33 cellular contexts compared by ENCODE assay signal in the genomic region with DNA sequence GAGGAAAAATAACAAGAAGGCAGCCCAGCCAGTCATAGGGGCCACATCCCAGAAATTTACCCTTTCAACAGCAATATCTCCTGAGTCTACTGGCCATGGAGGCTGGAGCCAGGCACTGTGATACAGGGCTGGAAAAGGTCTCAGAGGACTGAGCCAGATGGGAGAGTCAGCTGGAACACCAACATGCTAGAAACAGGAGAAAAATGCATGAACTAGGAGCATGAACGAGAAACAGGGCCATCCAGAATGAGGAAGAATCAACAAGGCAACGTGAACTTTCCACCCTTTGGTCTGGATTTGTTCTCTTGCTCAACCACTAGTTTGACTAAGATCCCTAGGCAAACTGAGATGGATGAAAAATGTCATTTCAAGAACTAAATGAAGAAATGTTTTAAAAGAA. TPM values are rescaled to one million over a fixed set of nuclear protein-coding genes. Genes with fewer than 3 reads are reported as not detected.
DNase-seq lines count a peak whose midpoint lies in the region; ATAC-seq and TF ChIP-seq lines count a peak whose summit lies in the region.
"Had no signal": no experiment of that assay in that cellular context is flagged by ENCODE, and none has a peak within 500 bp of the region (broad histone marks: within the 10 kb centered on the region; RNA-seq: fewer than 3 reads in every experiment).

No MANE protein-coding gene starts in this region.

- intact Hi-C loops in body of pancreas (cut with DNase I) = no loop called here
- intact Hi-C loops in heart left ventricle (cut with DNase I) = no loop called here
- intact Hi-C loops in tibial artery (cut with DNase I; ENCODE audit: low total_unique reads) = no loop called here

- H3K36me3 ChIP-seq in body of pancreas (replicated peaks in 1 of 2; ENCODE audit: insufficient read depth in 1 of 2, low read depth in 2 of 2) = no peaks in the 10 kb centered on the region
- H3K36me3 ChIP-seq in heart left ventricle = peaks cover 0 to 19% (median 0%) of the 10 kb centered on the region in 9 donors
- H3K36me3 ChIP-seq in liver (ENCODE audit: control insufficient read depth in 4 of 4, insufficient read depth in 3 of 4, low read depth in 1 of 4, low read length in 3 of 4) = peaks cover 7 to 31% (median 12%) of the 10 kb centered on the region in 4 donors
- peaks cover 0 to 11% (median 9%) of the 10 kb centered on the region in 3 donors for H3K36me3 ChIP-seq in tibial artery
- H3K36me3 ChIP-seq: BE2C had no signal

- peak; percentile 62 to 64 for TF ChIP-seq RAD21 in liver (IDR thresholded peaks at IDR 0.05)

- WGBS in body of pancreas, 2 donors = 56 to 67% methylated on average over 2 of the region's 2 CpGs
- whole genome bisulfite sequencing in heart left ventricle, 4 donors = 54 to 71% (median 57%) methylated on average over 2 of the region's 2 CpGs
- 28% methylated on average over 2 of the region's 2 CpGs for WGBS in liver

- H3K36me3 Mint-ChIP-seq in chondrocyte (ENCODE audit: low read depth) = no peaks in the 10 kb centered on the region
- H3K36me3 Mint-ChIP-seq: CD8-positive, alpha-beta memory T cell; natural killer cell treated with Interleukin-12 subunit alpha and Interleukin-12 subunit beta and Interleukin-15 and Interleukin-18, amount 100 ng/mL, for 72 hours had no signal

- H3K9me3 ChIP-seq in body of pancreas = no peaks in the 10 kb centered on the region
- peaks cover 0 to 21% (median 9%) of the 10 kb centered on the region in 12 donors for H3K9me3 ChIP-seq in heart left ventricle
- H3K9me3 ChIP-seq in liver (ENCODE audit: control insufficient read depth in 4 of 4, low read length in 3 of 4) = peaks cover 0 to 6% (median 0%) of the 10 kb centered on the region in 4 donors
- peaks cover 0 to 9% (median 6%) of the 10 kb centered on the region in 3 donors for H3K9me3 ChIP-seq in tibial artery
- H3K9me3 ChIP-seq: adrenal gland, BE2C had no signal

- TF ChIP-seq CTCF in body of pancreas (IDR thresholded peaks at IDR 0.05) (no peak), heart left ventricle (IDR thresholded peaks at IDR 0.05) (no peak), liver (IDR thresholded peaks at IDR 0.05; ENCODE audit: low read depth, low read length, missing input control) (no peak), tibial artery (IDR thresholded peaks at IDR 0.05) (no peak), chondrocyte (IDR thresholded peaks at IDR 0.05) (no peak)

- DNase-seq in body of pancreas (peak in 2 of 4 donors; percentile 15 to 31), heart left ventricle (peak in 2 of 5 donors; percentile 35 to 49), tibial artery (peak; percentile 78 to 84), chondrocyte (ENCODE audit: low spot score) (no peak), hepatic stellate cell (ENCODE audit: low spot score) (no peak)
- DNase-seq in stimulated activated CD8-positive, alpha-beta memory T cell treated with anti-CD3 and anti-CD28 coated beads, Interleukin-4, amount 100 ng/mL, for 48 hours = no peak
- DNase-seq: activated CD4-positive, alpha-beta T cell treated with anti-CD3 and anti-CD28 coated beads for 1 hour; activated CD8-positive, alpha-beta memory T cell treated with anti-CD3 and anti-CD28 coated beads, Interleukin-2, amount 50 U/mL, for 48 hours; activated CD8-positive, alpha-beta T cell treated with anti-CD3 and anti-CD28 coated beads for 36 hours; activated naive CD4-positive, alpha-beta T cell treated with Interleukin-2 at 50 U/mL for 16 hours; BE2C; CD8-positive, alpha-beta memory T cell; DMS 273 treated with DMSO at 0.1 percent for 48 hours; effector CD8-positive, alpha-beta T cell; EL; KG1; mucosa of descending colon; NCI-H1105 treated with DMSO at 0.1 percent for 48 hours; NCI-H2029; NCI-H2227 treated with DMSO at 0.1 percent for 48 hours; NCI-H526; occipital lobe; SHP77 treated with DMSO at 0.1 percent for 48 hours; stimulated activated naive CD8-positive, alpha-beta T cell treated with anti-CD3 and anti-CD28 coated beads, Interleukin-15, amount 100 ng/mL, for 72 hours; transverse colon had no signal

- no peaks in the 10 kb centered on the region for H3K27me3 ChIP-seq in body of pancreas
- no peaks in the 10 kb centered on the region for H3K27me3 ChIP-seq in heart left ventricle
- no peaks in the 10 kb centered on the region for H3K27me3 ChIP-seq in liver (ENCODE audit: control insufficient read depth in 4 of 4, insufficient read depth in 4 of 4, low read length in 3 of 4)
- H3K27me3 ChIP-seq in tibial artery = no peaks in the 10 kb centered on the region
- H3K27me3 ChIP-seq: adrenal gland, BE2C, transverse colon had no signal

- H3K4me1 ChIP-seq in body of pancreas = no peaks in the 10 kb centered on the region
- peaks cover 0 to 28% (median 0%) of the 10 kb centered on the region in 12 donors for H3K4me1 ChIP-seq in heart left ventricle
- H3K4me1 ChIP-seq in liver (ENCODE audit: control insufficient read depth in 4 of 4, insufficient read depth in 4 of 4, low read length in 3 of 4) = peaks cover 2 to 12% (median 6%) of the 10 kb centered on the region in 4 donors
- peaks cover 0 to 36% (median 0%) of the 10 kb centered on the region in 4 donors for H3K4me1 ChIP-seq in tibial artery
- H3K4me1 ChIP-seq: BE2C, transverse colon had no signal

- no peaks in the 10 kb centered on the region for H3K4me1 Mint-ChIP-seq in chondrocyte (ENCODE audit: low read depth)
- H3K4me1 Mint-ChIP-seq: CD8-positive, alpha-beta memory T cell; stimulated activated naive CD8-positive, alpha-beta T cell treated with anti-CD3 and anti-CD28 coated beads, Interleukin-15, amount 100 ng/mL, for 72 hours had no signal

- peak; percentile 21 for ATAC-seq in body of pancreas
- peak; percentile 52 to 90 (median 80) for ATAC-seq in heart left ventricle
- ATAC-seq in HG03342 (IDR thresholded peaks at IDR 0.05; ENCODE audit: unreplicated experiment) = no peak
- ATAC-seq: activated CD8-positive, alpha-beta T cell treated with anti-CD3 and anti-CD28 coated beads for 36 hours; mucosa of descending colon; natural killer cell treated with Interleukin-12 subunit alpha and Interleukin-12 subunit beta and Interleukin-15 and Interleukin-18, amount 100 ng/mL, for 72 hours; Panc1; stimulated activated naive CD8-positive, alpha-beta T cell treated with anti-CD3 and anti-CD28 coated beads, Interleukin-15, amount 100 ng/mL, for 72 hours had no signal

- peaks cover 20% of the 10 kb centered on the region for H3K9me3 Mint-ChIP-seq in chondrocyte (ENCODE audit: low read depth)
- H3K9me3 Mint-ChIP-seq: activated T-helper 1 cell treated with anti-CD3 and anti-CD28 coated beads, Interleukin-12 subunit alpha, Interleukin-12 subunit beta, Interleukin-2, Interleukin-4 antibody, amounts not matched to agents 30 ng/mL and 10 ng/mL and 1 ng/mL, durations not matched to agents 14 hours and 24 hours and 36 hours; T-helper 2 cell treated with Interferon-gamma antibody and Interleukin-4, amounts not matched to agents 5 μg/mL and 100 μg/mL, for 36 hours had no signal

- H3K4me3 ChIP-seq in body of pancreas (no peak overlapping the region), heart left ventricle (no peak overlapping the region), liver (ENCODE audit: low read depth in 1 of 3, low read length in 3 of 3) (no peak overlapping the region), tibial artery (no peak overlapping the region)
- H3K4me3 ChIP-seq: adrenal gland, mucosa of descending colon, smooth muscle cell, transverse colon had no signal

- no peak overlapping the region for H3K4me3 Mint-ChIP-seq in chondrocyte (ENCODE audit: unreplicated experiment)
- H3K4me3 Mint-ChIP-seq: activated CD8-positive, alpha-beta T cell treated with anti-CD3 and anti-CD28 coated beads for 36 hours; activated T-helper 1 cell treated with anti-CD3 and anti-CD28 coated beads, Interleukin-12 subunit alpha, Interleukin-12 subunit beta, Interleukin-2, Interleukin-4 antibody, amounts not matched to agents 30 ng/mL and 10 ng/mL and 1 ng/mL, durations not matched to agents 14 hours and 24 hours and 36 hours; CD8-positive, alpha-beta memory T cell; natural killer cell treated with Interleukin-12 subunit alpha and Interleukin-12 subunit beta and Interleukin-15 and Interleukin-18, amount 100 ng/mL, for 72 hours; stimulated activated naive CD8-positive, alpha-beta T cell treated with anti-CD3 and anti-CD28 coated beads, Interleukin-15, amount 100 ng/mL, for 72 hours; T-helper 2 cell treated with Interferon-gamma antibody and Interleukin-4, amounts not matched to agents 5 μg/mL and 100 μg/mL, for 36 hours had no signal

- no peak overlapping the region for H3K9ac ChIP-seq in liver (ENCODE audit: low read depth in 1 of 2, low read length in 2 of 2)

- peaks cover 3% of the 10 kb centered on the region for H3K27me3 Mint-ChIP-seq in chondrocyte (ENCODE audit: low read depth)
- H3K27me3 Mint-ChIP-seq: activated CD8-positive, alpha-beta T cell treated with anti-CD3 and anti-CD28 coated beads for 36 hours; CD8-positive, alpha-beta memory T cell; natural killer cell treated with Interleukin-12 subunit alpha and Interleukin-12 subunit beta and Interleukin-15 and Interleukin-18, amount 100 ng/mL, for 72 hours; stimulated activated naive CD8-positive, alpha-beta T cell treated with anti-CD3 and anti-CD28 coated beads, Interleukin-15, amount 100 ng/mL, for 72 hours had no signal

- TF ChIP-seq POLR2A in body of pancreas (IDR thresholded peaks at IDR 0.05) (no peak), heart left ventricle (IDR thresholded peaks at IDR 0.05) (no peak)

- no peak overlapping the region for H3K27ac Mint-ChIP-seq in chondrocyte (ENCODE audit: unreplicated experiment)
- H3K27ac Mint-ChIP-seq: activated CD8-positive, alpha-beta T cell treated with anti-CD3 and anti-CD28 coated beads for 36 hours; activated T-helper 1 cell treated with anti-CD3 and anti-CD28 coated beads, Interleukin-12 subunit alpha, Interleukin-12 subunit beta, Interleukin-2, Interleukin-4 antibody, amounts not matched to agents 30 ng/mL and 10 ng/mL and 1 ng/mL, durations not matched to agents 14 hours and 24 hours and 36 hours; CD8-positive, alpha-beta memory T cell; natural killer cell treated with Interleukin-12 subunit alpha and Interleukin-12 subunit beta and Interleukin-15 and Interleukin-18, amount 100 ng/mL, for 72 hours; stimulated activated naive CD8-positive, alpha-beta T cell treated with anti-CD3 and anti-CD28 coated beads, Interleukin-15, amount 100 ng/mL, for 72 hours; T-helper 2 cell treated with Interferon-gamma antibody and Interleukin-4, amounts not matched to agents 5 μg/mL and 100 μg/mL, for 36 hours had no signal

- H3K27ac ChIP-seq in body of pancreas = no peak overlapping the region
- peak overlapping the region in 3 of 12 donors; percentile 4 to 25 (median 25) for H3K27ac ChIP-seq in heart left ventricle
- H3K27ac ChIP-seq in liver (ENCODE audit: low read depth in 1 of 2, low read length in 2 of 2) = peak overlapping the region; percentile 84 to 87
- H3K27ac ChIP-seq in tibial artery = peak overlapping the region in 1 of 2 donors; percentile 45
- H3K27ac ChIP-seq: transverse colon had no signal

TF ChIP-seq in liver, 16 proteins besides CTCF, POLR2A, EP300 and RAD21 (continues in another document):
- TF ChIP-seq SP1 (IDR thresholded peaks at IDR 0.05) = peak; percentile 66
- TF ChIP-seq HNF4G (IDR thresholded peaks at IDR 0.05) = peak; percentile 67

RNA-seq across cellular contexts. Expression of a gene that starts 13.1 kb away (rescaled TPM):
- total RNA-seq in body of pancreas = 10 to 100 TPM; 13.0 to 13.8 TPM
- total RNA-seq in heart left ventricle = 10 to 100 TPM in 2 of 9 donors, 1 to 10 TPM in 7; 3.1 to 17.7 (median 7.1) TPM
- 1 to 10 TPM; 2.1 to 9.9 TPM for polyA plus RNA-seq in heart left ventricle
- 10 to 100 TPM; 13.3 to 52.0 TPM for total RNA-seq in liver
- polyA plus RNA-seq in liver = 10 to 100 TPM; 40.3 to 51.0 TPM
- total RNA-seq in chondrocyte = 0.95 to 1.8 TPM (median 1.8 TPM) in 3 replicates
- total RNA-seq: activated CD8-positive, alpha-beta T cell treated with anti-CD3 and anti-CD28 coated beads for 36 hours; activated T-helper 1 cell treated with anti-CD3 and anti-CD28 coated beads, Interleukin-12 subunit alpha, Interleukin-12 subunit beta, Interleukin-2, Interleukin-4 antibody, amounts not matched to agents 30 ng/mL and 10 ng/mL and 1 ng/mL, durations not matched to agents 14 hours and 24 hours and 36 hours; CD8-positive, alpha-beta memory T cell; natural killer cell treated with Interleukin-12 subunit alpha and Interleukin-12 subunit beta and Interleukin-15 and Interleukin-18, amount 100 ng/mL, for 72 hours had no signal
- polyA plus RNA-seq: CD8-positive, alpha-beta memory T cell had no signal

Comparison
In these comparisons a context has a peak if more than half of its experiments do, and no peak if none do; other contexts are left out.
1. DNase-seq: peak in tibial artery (2 of 2); none in chondrocyte (single experiment), hepatic stellate cell (single experiment) and stimulated activated CD8-positive, alpha-beta memory T cell treated with anti-CD3 and anti-CD28 coated beads, Interleukin-4, amount 100 ng/mL, for 48 hours (single experiment).
2. H3K27ac ChIP-seq: peak in liver (2 of 2); none in body of pancreas (0 of 4).